Comparison of ENCODE assay signal across 8 cellular contexts in the genomic region with DNA sequence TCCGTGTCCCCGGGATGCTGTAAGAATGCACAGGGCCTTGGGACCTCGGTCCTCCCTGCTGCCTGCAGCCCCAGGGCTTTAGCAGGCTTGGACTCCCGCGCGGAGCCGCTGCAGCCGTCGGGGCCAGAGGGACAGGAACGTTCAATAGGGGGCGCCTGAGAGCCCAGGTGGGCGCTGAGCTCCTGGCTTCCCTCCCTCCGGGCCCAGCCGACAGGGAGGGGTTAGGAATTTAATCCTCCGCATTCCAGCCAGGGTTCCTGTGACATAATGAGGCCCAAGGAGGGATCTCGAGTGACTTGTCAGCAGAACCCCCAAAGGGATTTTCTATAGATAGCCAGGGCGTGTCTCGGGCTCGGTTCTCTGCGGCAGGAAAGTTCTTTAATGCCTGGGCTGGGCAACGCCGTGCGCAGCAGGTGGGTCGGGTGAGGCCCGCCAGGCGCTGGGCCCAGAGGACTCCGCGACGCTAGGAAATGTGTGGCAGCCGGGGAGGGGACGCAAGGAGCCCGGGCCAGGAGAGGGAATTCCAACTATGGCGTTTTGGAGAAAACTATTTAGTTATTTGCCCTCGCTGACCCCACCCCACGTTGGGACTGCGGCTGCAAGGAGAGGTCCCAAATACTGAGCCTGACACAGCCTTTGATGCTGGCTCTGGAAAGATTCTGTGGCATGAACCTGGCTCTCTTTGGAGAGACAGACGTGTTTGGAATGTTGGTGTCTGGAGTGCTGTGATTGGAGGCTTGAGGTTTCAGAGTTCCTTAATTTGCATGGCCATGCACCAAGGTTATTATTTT.
DNase-seq lines count a peak whose midpoint lies in the region; ATAC-seq, FAIRE-seq and TF ChIP-seq lines count a peak whose summit lies in the region.

No MANE protein-coding gene starts in this region.

- H3K4me3 Mint-ChIP-seq in activated T-helper 2 cell treated with anti-CD3 and anti-CD28 coated beads, Interferon-gamma antibody, Interleukin-2, Interleukin-4, amounts not matched to agents 10 μg/mL and 5 μg/mL and 100 μg/mL, durations not matched to agents 14 hours and 24 hours and 36 hours (ENCODE audit: low read depth), result no peak overlapping the region

- no peak overlapping the region for H4K12ac ChIP-seq in trophoblast cell (ENCODE audit: low read depth, low read length)

- H3K79me1 ChIP-seq in trophoblast cell (ENCODE audit: low read length), result peaks cover 5% of the 10 kb centered on the region

- peak overlapping the region; percentile 62 for H3K14ac ChIP-seq in trophoblast cell (ENCODE audit: low read length)

- peaks cover 27% of the 10 kb centered on the region for H3K27me3 Mint-ChIP-seq in activated T-helper 2 cell treated with anti-CD3 and anti-CD28 coated beads, Interferon-gamma antibody, Interleukin-2, Interleukin-4, amounts not matched to agents 10 μg/mL and 5 μg/mL and 100 μg/mL, durations not matched to agents 14 hours and 24 hours and 36 hours (ENCODE audit: low read depth)

- peak overlapping the region; percentile 50 for H4K91ac ChIP-seq in trophoblast cell (ENCODE audit: low read depth, low read length)

- no CpG with 5 or more reads among the region's 37 CpGs for WGBS in trophoblast cell (ENCODE audit: extremely low coverage, insufficient coverage, insufficient read length)

- TF ChIP-seq CTCF in D721Med (IDR thresholded peaks at IDR 0.05; ENCODE audit: insufficient read depth, missing control alignments) (peak; percentile 66), fibroblast of pulmonary artery (IDR thresholded peaks at IDR 0.05; ENCODE audit: low read length, missing control alignments) (peak; percentile 42)

- peak overlapping the region; percentile 84 for H3K27ac ChIP-seq in trophoblast cell (ENCODE audit: low read depth, low read length)

- no peaks in the 10 kb centered on the region for H3K36me3 Mint-ChIP-seq in activated T-helper 2 cell treated with anti-CD3 and anti-CD28 coated beads, Interferon-gamma antibody, Interleukin-2, Interleukin-4, amounts not matched to agents 10 μg/mL and 5 μg/mL and 100 μg/mL, durations not matched to agents 14 hours and 24 hours and 36 hours (ENCODE audit: low read depth)

- no peak overlapping the region for H3K9ac ChIP-seq in trophoblast cell (ENCODE audit: low read length)

- intact Hi-C loops in activated T-helper 2 cell treated with anti-CD3 and anti-CD28 coated beads, Interferon-gamma antibody, Interleukin-2, Interleukin-4, amounts not matched to agents 10 μg/mL and 5 μg/mL and 100 μg/mL, durations not matched to agents 14 hours and 24 hours and 36 hours (cut with micrococcal nuclease), result no loop called here

- ATAC-seq in GM21526 (IDR thresholded peaks at IDR 0.05; ENCODE audit: low FRiP score, unreplicated experiment), result peak; percentile 49
- no peak for ATAC-seq in HG02798 (IDR thresholded peaks at IDR 0.05; ENCODE audit: poor library complexity, unreplicated experiment)
- no peak for ATAC-seq in HG03280 (IDR thresholded peaks at IDR 0.05; ENCODE audit: unreplicated experiment)

- peak overlapping the region; percentile 4 for H2BK5ac ChIP-seq in trophoblast cell (ENCODE audit: low read depth, low read length, poor library complexity)

- H3K4ac ChIP-seq in trophoblast cell (ENCODE audit: low read depth, low read length), result no peak overlapping the region

- peak overlapping the region; percentile 25 for H3K18ac ChIP-seq in trophoblast cell (ENCODE audit: low read length)

- no peak for FAIRE-seq in D721Med (lab: Jason Lieb, UNC)

- H3K27ac Mint-ChIP-seq in activated T-helper 2 cell treated with anti-CD3 and anti-CD28 coated beads, Interferon-gamma antibody, Interleukin-2, Interleukin-4, amounts not matched to agents 10 μg/mL and 5 μg/mL and 100 μg/mL, durations not matched to agents 14 hours and 24 hours and 36 hours, result no peak overlapping the region

- no peaks in the 10 kb centered on the region for H3K4me1 Mint-ChIP-seq in activated T-helper 2 cell treated with anti-CD3 and anti-CD28 coated beads, Interferon-gamma antibody, Interleukin-2, Interleukin-4, amounts not matched to agents 10 μg/mL and 5 μg/mL and 100 μg/mL, durations not matched to agents 14 hours and 24 hours and 36 hours (ENCODE audit: low read depth)

- H3K4me2 ChIP-seq in trophoblast cell (ENCODE audit: low read length), result peak overlapping the region; percentile 58

- no peak overlapping the region for H3K23ac ChIP-seq in trophoblast cell (ENCODE audit: low read length)

- DNase-seq in D721Med (ENCODE audit: insufficient read length, low spot score) (peak; percentile 59), NCI-H69 (lab: John Stamatoyannopoulos, UW) (peak; percentile 76), fibroblast of pulmonary artery (ENCODE audit: low read depth) (peak; percentile 4), trophoblast cell (peak; percentile 77 to 88)
- DNase-seq in activated T-helper 2 cell treated with anti-CD3 and anti-CD28 coated beads, Interferon-gamma antibody, Interleukin-2, Interleukin-4, amounts not matched to agents 10 μg/mL and 5 μg/mL and 100 μg/mL, durations not matched to agents 14 hours and 24 hours and 36 hours (ENCODE audit: low spot score), result no peak

- no peaks in the 10 kb centered on the region for H3K36me3 ChIP-seq in trophoblast cell (ENCODE audit: control insufficient read depth in 1 of 2, insufficient read depth in 2 of 2, low read length in 2 of 2)

- peak overlapping the region; percentile 81 for H2AFZ ChIP-seq in trophoblast cell (ENCODE audit: insufficient read depth, low read length, poor library complexity)

- H3K9me3 Mint-ChIP-seq in activated T-helper 2 cell treated with anti-CD3 and anti-CD28 coated beads, Interferon-gamma antibody, Interleukin-2, Interleukin-4, amounts not matched to agents 10 μg/mL and 5 μg/mL and 100 μg/mL, durations not matched to agents 14 hours and 24 hours and 36 hours, result peaks cover 18% of the 10 kb centered on the region

- H3K9me3 ChIP-seq in trophoblast cell (ENCODE audit: insufficient read depth, low read depth, low read length), result no peaks in the 10 kb centered on the region

- H4K8ac ChIP-seq in trophoblast cell (ENCODE audit: low read depth, low read length), result peak overlapping the region; percentile 50

- H2AK5ac ChIP-seq in trophoblast cell (ENCODE audit: low read length), result no peak overlapping the region

- no peaks in the 10 kb centered on the region for H3K27me3 ChIP-seq in trophoblast cell (ENCODE audit: insufficient read depth, low read length)

- peak overlapping the region; percentile 12 for H2BK12ac ChIP-seq in trophoblast cell (ENCODE audit: low read length)

- peaks cover 8 to 15% of the 10 kb centered on the region in 2 experiments for H3K4me1 ChIP-seq in trophoblast cell (ENCODE audit: control insufficient read depth in 1 of 2, insufficient read depth in 2 of 2, low read length in 2 of 2)

- peak overlapping the region; percentile 70 for H2BK120ac ChIP-seq in trophoblast cell (ENCODE audit: insufficient read depth, low read length, poor library complexity)

- no peak overlapping the region for H3K4me3 ChIP-seq in fibroblast of pulmonary artery (replicated peaks; ENCODE audit: low read depth, low read length)
- H3K4me3 ChIP-seq in trophoblast cell (ENCODE audit: low read depth, low read length), result no peak overlapping the region

- H3K79me2 ChIP-seq in trophoblast cell (ENCODE audit: control insufficient read depth, insufficient read depth, low read length, poor library complexity), result no peaks in the 10 kb centered on the region
